ENCODE assay signal across 1 cellular context in the genomic region with DNA sequence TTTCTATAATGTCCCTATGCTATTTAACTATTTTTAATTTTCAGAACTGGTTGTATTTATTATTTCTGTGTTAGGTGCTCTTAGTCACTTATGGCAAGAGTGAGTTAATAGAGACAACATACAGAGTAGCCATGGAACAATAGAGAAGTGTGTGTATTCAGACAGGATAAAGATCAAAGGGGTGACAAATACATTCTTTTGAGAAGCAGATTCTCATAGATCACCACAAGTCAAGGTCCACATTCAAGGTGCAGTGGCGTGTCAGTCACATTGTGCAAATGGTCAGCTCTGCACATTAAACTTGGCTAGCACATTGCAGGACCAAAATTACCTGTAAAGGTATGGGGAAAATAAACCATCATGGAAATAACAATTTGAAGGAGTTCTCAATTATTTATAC.
TF ChIP-seq lines count a peak whose summit lies in the region.

No MANE protein-coding gene starts in this region.

TF ChIP-seq in HepG2, 621 proteins besides CTCF, POLR2A, EP300 and RAD21:
- peak; percentile 53; the same call in 1 of the 2 replicates for TF ChIP-seq SOX13 (IDR thresholded peaks at IDR 0.05)
- peak in 1 of 2 experiments; percentile 88; a peak in 2 of 4 replicates for TF ChIP-seq SOX13 (CRISPR knock-in tag; conservative IDR thresholded peaks at IDR 0.05 in 1 of 2, IDR thresholded peaks at IDR 0.05 in 1 of 2)
- TF ChIP-seq, protein P1, sequence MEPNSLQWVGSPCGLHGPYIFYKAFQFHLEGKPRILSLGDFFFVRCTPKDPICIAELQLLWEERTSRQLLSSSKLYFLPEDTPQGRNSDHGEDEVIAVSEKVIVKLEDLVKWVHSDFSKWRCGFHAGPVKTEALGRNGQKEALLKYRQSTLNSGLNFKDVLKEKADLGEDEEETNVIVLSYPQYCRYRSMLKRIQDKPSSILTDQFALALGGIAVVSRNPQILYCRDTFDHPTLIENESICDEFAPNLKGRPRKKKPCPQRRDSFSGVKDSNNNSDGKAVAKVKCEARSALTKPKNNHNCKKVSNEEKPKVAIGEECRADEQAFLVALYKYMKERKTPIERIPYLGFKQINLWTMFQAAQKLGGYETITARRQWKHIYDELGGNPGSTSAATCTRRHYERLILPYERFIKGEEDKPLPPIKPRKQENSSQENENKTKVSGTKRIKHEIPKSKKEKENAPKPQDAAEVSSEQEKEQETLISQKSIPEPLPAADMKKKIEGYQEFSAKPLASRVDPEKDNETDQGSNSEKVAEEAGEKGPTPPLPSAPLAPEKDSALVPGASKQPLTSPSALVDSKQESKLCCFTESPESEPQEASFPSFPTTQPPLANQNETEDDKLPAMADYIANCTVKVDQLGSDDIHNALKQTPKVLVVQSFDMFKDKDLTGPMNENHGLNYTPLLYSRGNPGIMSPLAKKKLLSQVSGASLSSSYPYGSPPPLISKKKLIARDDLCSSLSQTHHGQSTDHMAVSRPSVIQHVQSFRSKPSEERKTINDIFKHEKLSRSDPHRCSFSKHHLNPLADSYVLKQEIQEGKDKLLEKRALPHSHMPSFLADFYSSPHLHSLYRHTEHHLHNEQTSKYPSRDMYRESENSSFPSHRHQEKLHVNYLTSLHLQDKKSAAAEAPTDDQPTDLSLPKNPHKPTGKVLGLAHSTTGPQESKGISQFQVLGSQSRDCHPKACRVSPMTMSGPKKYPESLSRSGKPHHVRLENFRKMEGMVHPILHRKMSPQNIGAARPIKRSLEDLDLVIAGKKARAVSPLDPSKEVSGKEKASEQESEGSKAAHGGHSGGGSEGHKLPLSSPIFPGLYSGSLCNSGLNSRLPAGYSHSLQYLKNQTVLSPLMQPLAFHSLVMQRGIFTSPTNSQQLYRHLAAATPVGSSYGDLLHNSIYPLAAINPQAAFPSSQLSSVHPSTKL (CRISPR knock-in tag; IDR thresholded peaks at IDR 0.05) = peak; percentile 40; the same call in 1 of the 2 replicates
- TF ChIP-seq SOX5 (CRISPR knock-in tag; IDR thresholded peaks at IDR 0.05; ENCODE audit: borderline replicate concordance) = peak; percentile 92
- peak; percentile 27; the same call in 1 of the 2 replicates for TF ChIP-seq TCF7 (IDR thresholded peaks at IDR 0.05; ENCODE audit: low read depth)
